Comparison of ENCODE assay signal across 2 cellular contexts in the genomic region with DNA sequence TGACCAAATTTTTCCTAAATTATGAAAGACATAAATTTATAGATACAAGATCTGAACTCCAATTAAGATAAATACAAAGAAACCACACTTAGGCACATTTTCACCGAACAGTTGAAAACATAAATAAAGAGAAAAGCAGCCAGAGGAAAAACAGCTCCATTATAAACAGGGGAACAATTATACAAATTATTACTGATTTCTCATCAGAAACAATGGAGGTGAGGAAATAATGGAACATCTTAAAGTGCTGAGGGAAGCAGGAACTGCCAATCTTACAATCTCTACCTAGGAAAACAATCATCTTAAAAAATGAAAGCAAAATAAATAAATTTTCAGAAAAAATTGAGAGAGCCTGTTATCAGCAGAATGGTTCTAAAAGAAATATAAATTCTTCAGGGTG.
TF ChIP-seq lines count a peak whose summit lies in the region.

No MANE protein-coding gene starts in this region.

TF ChIP-seq in HepG2, 621 proteins besides CTCF, POLR2A, EP300 and RAD21:
- TF ChIP-seq, protein P1, sequence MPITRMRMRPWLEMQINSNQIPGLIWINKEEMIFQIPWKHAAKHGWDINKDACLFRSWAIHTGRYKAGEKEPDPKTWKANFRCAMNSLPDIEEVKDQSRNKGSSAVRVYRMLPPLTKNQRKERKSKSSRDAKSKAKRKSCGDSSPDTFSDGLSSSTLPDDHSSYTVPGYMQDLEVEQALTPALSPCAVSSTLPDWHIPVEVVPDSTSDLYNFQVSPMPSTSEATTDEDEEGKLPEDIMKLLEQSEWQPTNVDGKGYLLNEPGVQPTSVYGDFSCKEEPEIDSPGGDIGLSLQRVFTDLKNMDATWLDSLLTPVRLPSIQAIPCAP (CRISPR knock-in tag; IDR thresholded peaks at IDR 0.05; ENCODE audit: low read depth) = no peak
- TF ChIP-seq NBN (conservative IDR thresholded peaks at IDR 0.05) (no peak), ZNF329 (CRISPR knock-in tag; IDR thresholded peaks at IDR 0.05; ENCODE audit: low read depth) (no peak), GATAD1 (CRISPR knock-in tag; IDR thresholded peaks at IDR 0.05) (no peak), MAFK (conservative IDR thresholded peaks at IDR 0.05 in 1 of 2, IDR thresholded peaks at IDR 0.05 in 1 of 2; ENCODE audit: low read length in 2 of 2) (peak in 1 of 2 experiments; percentile 42; a peak in 2 of 4 replicates), MAFF (IDR thresholded peaks at IDR 0.05; ENCODE audit: low read depth, low read length) (0 out of 2 replicates have a peak, but pooled peaks have one; percentile 32), ZNF317 (CRISPR knock-in tag; IDR thresholded peaks at IDR 0.05) (peak; percentile 96), SATB2 (CRISPR knock-in tag; IDR thresholded peaks at IDR 0.05) (no peak), KAT8 (CRISPR knock-in tag; IDR thresholded peaks at IDR 0.05) (no peak), HDAC2 (CRISPR knock-in tag; IDR thresholded peaks at IDR 0.05) (no peak)
- TF ChIP-seq, protein P2, sequence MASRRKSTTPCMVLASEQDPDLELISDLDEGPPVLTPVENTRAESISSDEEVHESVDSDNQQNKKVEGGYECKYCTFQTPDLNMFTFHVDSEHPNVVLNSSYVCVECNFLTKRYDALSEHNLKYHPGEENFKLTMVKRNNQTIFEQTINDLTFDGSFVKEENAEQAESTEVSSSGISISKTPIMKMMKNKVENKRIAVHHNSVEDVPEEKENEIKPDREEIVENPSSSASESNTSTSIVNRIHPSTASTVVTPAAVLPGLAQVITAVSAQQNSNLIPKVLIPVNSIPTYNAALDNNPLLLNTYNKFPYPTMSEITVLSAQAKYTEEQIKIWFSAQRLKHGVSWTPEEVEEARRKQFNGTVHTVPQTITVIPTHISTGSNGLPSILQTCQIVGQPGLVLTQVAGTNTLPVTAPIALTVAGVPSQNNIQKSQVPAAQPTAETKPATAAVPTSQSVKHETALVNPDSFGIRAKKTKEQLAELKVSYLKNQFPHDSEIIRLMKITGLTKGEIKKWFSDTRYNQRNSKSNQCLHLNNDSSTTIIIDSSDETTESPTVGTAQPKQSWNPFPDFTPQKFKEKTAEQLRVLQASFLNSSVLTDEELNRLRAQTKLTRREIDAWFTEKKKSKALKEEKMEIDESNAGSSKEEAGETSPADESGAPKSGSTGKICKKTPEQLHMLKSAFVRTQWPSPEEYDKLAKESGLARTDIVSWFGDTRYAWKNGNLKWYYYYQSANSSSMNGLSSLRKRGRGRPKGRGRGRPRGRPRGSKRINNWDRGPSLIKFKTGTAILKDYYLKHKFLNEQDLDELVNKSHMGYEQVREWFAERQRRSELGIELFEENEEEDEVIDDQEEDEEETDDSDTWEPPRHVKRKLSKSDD (CRISPR knock-in tag; IDR thresholded peaks at IDR 0.05; ENCODE audit: low read depth) = no peak

TF ChIP-seq in IMR-90, 13 proteins besides CTCF, POLR2A, EP300 and RAD21 (continued from another document):
- TF ChIP-seq MAFK (IDR thresholded peaks at IDR 0.05; ENCODE audit: low read depth, low read length) = peak; percentile 17; the same call in 1 of the 2 replicates
- TF ChIP-seq, protein P3, sequence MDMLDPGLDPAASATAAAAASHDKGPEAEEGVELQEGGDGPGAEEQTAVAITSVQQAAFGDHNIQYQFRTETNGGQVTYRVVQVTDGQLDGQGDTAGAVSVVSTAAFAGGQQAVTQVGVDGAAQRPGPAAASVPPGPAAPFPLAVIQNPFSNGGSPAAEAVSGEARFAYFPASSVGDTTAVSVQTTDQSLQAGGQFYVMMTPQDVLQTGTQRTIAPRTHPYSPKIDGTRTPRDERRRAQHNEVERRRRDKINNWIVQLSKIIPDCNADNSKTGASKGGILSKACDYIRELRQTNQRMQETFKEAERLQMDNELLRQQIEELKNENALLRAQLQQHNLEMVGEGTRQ (IDR thresholded peaks at IDR 0.05; ENCODE audit: low read depth, low read length) = no peak
- TF ChIP-seq MXI1 (IDR thresholded peaks at IDR 0.05; ENCODE audit: borderline replicate concordance, low read depth, low read length) = no peak
- TF ChIP-seq NFE2L2 (IDR thresholded peaks at IDR 0.05; ENCODE audit: low read depth, low read length) = no peak
- TF ChIP-seq RFX5 (IDR thresholded peaks at IDR 0.05; ENCODE audit: low read depth, low read length) = no peak
